Comparison of ENCODE assay signal across 8 cellular contexts in the genomic region with DNA sequence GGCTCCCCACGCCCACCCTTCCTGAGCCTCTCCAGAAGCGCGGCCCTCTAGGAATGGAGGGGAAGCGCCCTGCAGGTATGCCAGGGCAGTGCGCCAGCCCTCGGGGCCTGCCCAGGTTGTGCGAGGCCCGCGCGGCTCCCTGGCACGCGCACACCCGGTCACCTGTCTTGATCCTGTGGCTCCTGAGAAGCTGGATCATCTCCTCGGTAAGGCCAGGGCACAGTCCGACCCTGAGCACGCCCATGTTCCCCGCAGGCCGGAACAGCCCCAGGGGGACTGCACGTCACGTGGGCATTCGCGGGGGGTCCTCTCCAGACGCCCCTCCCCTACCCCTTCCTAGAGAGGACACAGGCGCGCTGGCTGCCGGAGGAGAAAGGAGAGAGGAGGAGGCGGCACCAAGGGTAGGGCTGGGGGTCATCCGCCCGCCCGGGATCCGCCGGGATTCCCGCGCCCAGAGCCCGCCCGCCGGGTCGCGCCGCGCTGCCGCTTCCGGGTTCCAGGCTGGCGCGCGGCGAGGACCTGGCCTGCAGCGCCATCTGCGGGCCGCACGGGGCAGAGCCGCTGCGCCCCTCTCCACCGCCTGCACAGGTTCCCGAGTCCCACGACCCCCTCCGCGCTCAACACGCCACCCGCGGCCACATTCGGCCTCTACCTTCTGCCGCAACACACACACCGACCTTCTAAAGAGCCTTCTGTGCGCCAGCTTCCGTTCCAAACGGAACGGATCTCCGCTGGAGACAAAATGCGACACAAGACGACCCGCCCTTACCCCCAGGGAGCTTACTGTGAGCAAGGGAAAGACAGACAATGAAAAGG. TPM values are rescaled to one million over a fixed set of nuclear protein-coding genes. Genes with fewer than 3 reads are reported as not detected.
DNase-seq lines count a peak whose midpoint lies in the region; ATAC-seq and TF ChIP-seq lines count a peak whose summit lies in the region.

Gene RAD51D, minus strand, starts transcription at position 491 of the 816 bp plus-strand sequence. Its CDS starts 247 bp downstream, at position 244.

- peak within 1 kb of the TSS; percentile 79 for H3K4me2 ChIP-seq in OCI-LY1 (ENCODE audit: low read length)

- H3K36me3 ChIP-seq in OCI-LY1 (ENCODE audit: insufficient read depth, low read length): no peaks in the 10 kb centered on the region

- peaks cover 11% of the 10 kb centered on the region for H3K4me1 ChIP-seq in OCI-LY1 (ENCODE audit: insufficient read depth, low read length, severe bottlenecking)
- H3K4me1 ChIP-seq in mononuclear cell (ENCODE audit: insufficient read depth, low read length): peaks cover 22% of the 10 kb centered on the region

- H3F3A ChIP-seq in OCI-LY1 (ENCODE audit: insufficient read depth, low read length): no peaks in the 10 kb centered on the region

- H3K27ac ChIP-seq in OCI-LY1 (ENCODE audit: low read depth, low read length, poor library complexity, severe bottlenecking) (peak within 1 kb of the TSS; percentile 39), epithelial cell of prostate (peak within 1 kb of the TSS; percentile 29)

- peak within 1 kb of the TSS; percentile 85 for H3K9ac ChIP-seq in OCI-LY1 (ENCODE audit: low read length)

- H3K4me3 ChIP-seq in OCI-LY1 (ENCODE audit: low read depth, low read length, poor library complexity, severe bottlenecking) (peak within 1 kb of the TSS; percentile 85), mononuclear cell (ENCODE audit: low read length) (peak within 1 kb of the TSS; percentile 92)

- no peaks in the 10 kb centered on the region for H3K79me2 ChIP-seq in OCI-LY1 (ENCODE audit: insufficient read depth, low read length)

- H3K9me3 ChIP-seq in OCI-LY1 (ENCODE audit: low read length) (no peaks in the 10 kb centered on the region), mononuclear cell (ENCODE audit: low read depth, low read length) (no peaks in the 10 kb centered on the region)

- H3K27me3 ChIP-seq in OCI-LY1 (ENCODE audit: insufficient read depth, low read length) (0 out of 2 replicates have a peak, but pooled peaks cover 4% of the 10 kb centered on the region), mononuclear cell (ENCODE audit: insufficient read depth, low read length) (no peaks in the 10 kb centered on the region)

- no peaks in the 10 kb centered on the region for H4K20me1 ChIP-seq in OCI-LY1 (ENCODE audit: insufficient read depth, low read length)

- H2AFZ ChIP-seq in OCI-LY1 (ENCODE audit: low read length): peak within 1 kb of the TSS; percentile 11; the same call in 1 of the 2 replicates

- peak; percentile 83 for ATAC-seq in GM21381 (IDR thresholded peaks at IDR 0.05; ENCODE audit: unreplicated experiment)

- H3K9me2 ChIP-seq in OCI-LY1 (ENCODE audit: low read depth, low read length): no peaks in the 10 kb centered on the region

- DNase-seq in CMK (ENCODE audit: low read depth): peak; percentile 74
- DNase-seq in HuH-7 (ENCODE audit: low spot score): peak; percentile 94
- DNase-seq in activated T-cell treated with anti-CD3 and anti-CD28 coated beads for 1 hour (ENCODE audit: low read depth): peak; percentile 70
- DNase-seq in epithelial cell of prostate (ENCODE audit: low read depth, low spot score): no peak
- peak; percentile 56 to 62 for DNase-seq in stimulated activated CD8-positive, alpha-beta memory T cell treated with anti-CD3 and anti-CD28 coated beads, Interleukin-4, amount 100 ng/mL, for 1 hour (ENCODE audit: low read depth in 2 of 2, low spot score in 1 of 2)

- TF ChIP-seq CTCF in OCI-LY1 (IDR thresholded peaks at IDR 0.05; ENCODE audit: low read length): peak; percentile 93

RNA-seq across cellular contexts. Expression of gene RAD51D, which starts in this region (rescaled TPM):
- 2.5 TPM for total RNA-seq in mononuclear cell
